ENCODE assay signal across 10 cellular contexts in genomic region chr7:140404565-140405080, GRCh38. TPM values are rescaled to one million over a fixed set of nuclear protein-coding genes. Genes with fewer than 3 reads are reported as not detected.
DNase-seq lines count a peak whose midpoint lies in the region; ATAC-seq and TF ChIP-seq lines count a peak whose summit lies in the region.
"Had no signal": no experiment of that assay in that cellular context is flagged by ENCODE, and none has a peak within 500 bp of the region (broad histone marks: within the 10 kb centered on the region; RNA-seq: fewer than 3 reads in every experiment).

No MANE protein-coding gene starts in this region.

- intact Hi-C loops in thyroid gland (cut with DNase I), result no loop called here

- ATAC-seq in activated T-cell treated with anti-CD3 and anti-CD28 coated beads, Interleukin-2, amount 50 U/mL, for 72 hours (replicated peaks in 1 of 2), result no peak
- ATAC-seq in WTC11 (no peak), GM21723 (IDR thresholded peaks at IDR 0.05; ENCODE audit: unreplicated experiment) (no peak)

- WGBS in thyroid gland, 2 donors, result 12 to 25% methylated on average over 3 of the region's 3 CpGs

- H3K9me3 ChIP-seq in iPS-18c (ENCODE audit: control insufficient read depth, insufficient read depth, low read length) (no peaks in the 10 kb centered on the region), thyroid gland (no peaks in the 10 kb centered on the region)
- H3K9me3 ChIP-seq: tibial nerve had no signal

- H3K27me3 ChIP-seq in thyroid gland, result no peaks in the 10 kb centered on the region

- H3K27ac Mint-ChIP-seq in activated T-cell treated with anti-CD3 and anti-CD28 coated beads, Interleukin-2, amount 50 U/mL, for 72 hours, result peak overlapping the region; percentile 96
- H3K27ac Mint-ChIP-seq in WTC11, result peak overlapping the region; percentile 82

- POLR2A ChIA-PET in WTC11 (lab: Charles Lee), result interaction anchor here (0.6 kb wide), 1 partner anchor 46 kb away, joined by 3 read pairs; no protein-coding TSS in a partner anchor

- TF ChIP-seq CTCF in WTC11 (IDR thresholded peaks at IDR 0.05) (no peak), thyroid gland (IDR thresholded peaks at IDR 0.05) (no peak)

- peaks cover 43% of the 10 kb centered on the region for H3K4me1 Mint-ChIP-seq in activated T-cell treated with anti-CD3 and anti-CD28 coated beads, Interleukin-2, amount 50 U/mL, for 72 hours (ENCODE audit: low read depth)
- peaks cover 27% of the 10 kb centered on the region for H3K4me1 Mint-ChIP-seq in WTC11

- H3K4me3 Mint-ChIP-seq in activated T-cell treated with anti-CD3 and anti-CD28 coated beads, Interleukin-2, amount 50 U/mL, for 72 hours, result peak overlapping the region; percentile 97 to 99
- H3K4me3 Mint-ChIP-seq in WTC11, result peak overlapping the region; percentile 86

- CTCF ChIA-PET in WTC11 (lab: Charles Lee), result no interaction called here

- no peaks in the 10 kb centered on the region for H3K27me3 Mint-ChIP-seq in activated T-cell treated with anti-CD3 and anti-CD28 coated beads, Interleukin-2, amount 50 U/mL, for 72 hours (ENCODE audit: low read depth)
- no peaks in the 10 kb centered on the region for H3K27me3 Mint-ChIP-seq in WTC11 (ENCODE audit: low read depth)

- H3K4me3 ChIP-seq in iPS-18c (ENCODE audit: insufficient read depth, low read depth, low read length) (peak overlapping the region; percentile 64; the same call in 1 of the 2 replicates), thyroid gland (replicated peaks in 1 of 3) (peak overlapping the region in 2 of 3 donors; percentile 29 to 57)

- no peak for TF ChIP-seq POLR2A in thyroid gland (IDR thresholded peaks at IDR 0.05)

- peak overlapping the region in 2 of 3 donors; percentile 85 to 90 for H3K27ac ChIP-seq in thyroid gland

- no peaks in the 10 kb centered on the region for H3K36me3 ChIP-seq in thyroid gland
- H3K36me3 ChIP-seq: tibial nerve had no signal

- peaks cover 10 to 14% of the 10 kb centered on the region in 2 donors for H3K36me3 Mint-ChIP-seq in activated T-cell treated with anti-CD3 and anti-CD28 coated beads, Interleukin-2, amount 50 U/mL, for 72 hours (ENCODE audit: insufficient read depth in 2 of 2)
- H3K36me3 Mint-ChIP-seq in WTC11, result peaks cover 16% of the 10 kb centered on the region

- peaks cover 6 to 8% of the 10 kb centered on the region in 2 donors for H3K4me1 ChIP-seq in thyroid gland
- H3K4me1 ChIP-seq: tibial nerve had no signal

- no peak for DNase-seq in activated T-cell treated with anti-CD3 and anti-CD28 coated beads, Interleukin-2, amount 50 U/mL, for 72 hours
- DNase-seq in activated T-cell treated with anti-CD3 and anti-CD28 coated beads for 4 hours (no peak), WTC11 (ENCODE audit: low spot score) (no peak), thyroid gland (peak in 1 of 2 donors; percentile 32), epidermal melanocyte (ENCODE audit: insufficient read length, low spot score) (no peak)
- DNase-seq in activated effector memory CD4-positive, alpha-beta T cell treated with anti-CD3 and anti-CD28 coated beads, Interleukin-2, amount 50 U/mL, for 16 hours, result no peak

- H3K9me3 Mint-ChIP-seq in activated T-cell treated with anti-CD3 and anti-CD28 coated beads, Interleukin-2, amount 50 U/mL, for 72 hours, result no peaks in the 10 kb centered on the region
- H3K9me3 Mint-ChIP-seq in WTC11, result 0 out of 2 replicates have a peak, but pooled peaks cover 4% of the 10 kb centered on the region

TF ChIP-seq in WTC11, 78 proteins besides CTCF, POLR2A, EP300 and RAD21:
- no peak for TF ChIP-seq GABPB1 (CRISPR knock-in tag; IDR thresholded peaks at IDR 0.05)
- TF ChIP-seq, protein P1, sequence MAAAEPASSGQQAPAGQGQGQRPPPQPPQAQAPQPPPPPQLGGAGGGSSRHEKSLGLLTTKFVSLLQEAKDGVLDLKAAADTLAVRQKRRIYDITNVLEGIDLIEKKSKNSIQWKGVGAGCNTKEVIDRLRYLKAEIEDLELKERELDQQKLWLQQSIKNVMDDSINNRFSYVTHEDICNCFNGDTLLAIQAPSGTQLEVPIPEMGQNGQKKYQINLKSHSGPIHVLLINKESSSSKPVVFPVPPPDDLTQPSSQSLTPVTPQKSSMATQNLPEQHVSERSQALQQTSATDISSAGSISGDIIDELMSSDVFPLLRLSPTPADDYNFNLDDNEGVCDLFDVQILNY (CRISPR knock-in tag; IDR thresholded peaks at IDR 0.05), result 0 out of 2 replicates have a peak, but pooled peaks have one; percentile 3
TF ChIP-seq in WTC11: peak in this region for 1.

RNA-seq across cellular contexts. Expression of gene RAB19, which starts 0.8 kb away (rescaled TPM):
- total RNA-seq in activated T-cell treated with anti-CD3 and anti-CD28 coated beads, Interleukin-2, amount 50 U/mL, for 72 hours, result 10 to 100 TPM; 13.7 to 17.5 TPM
- total RNA-seq in WTC11 (2021) (10.8 to 13.9 TPM (median 13.6 TPM) in 3 replicates), thyroid gland (10 to 100 TPM in 3 of 4 donors, 1 to 10 TPM in 1; 9.7 to 45.5 (median 17.2) TPM)
- total RNA-seq: fibroblast of villous mesenchyme, tibial nerve had no signal

RNA-seq across cellular contexts. Expression of gene SLC37A3, which starts 6.3 kb away (rescaled TPM):
- 10 to 100 TPM; 54.0 to 77.7 TPM for total RNA-seq in activated T-cell treated with anti-CD3 and anti-CD28 coated beads, Interleukin-2, amount 50 U/mL, for 72 hours
- 48.2 to 54.8 TPM (median 48.7 TPM) in 3 replicates for total RNA-seq in WTC11 (2021)
- total RNA-seq in thyroid gland, result 100 to 1,000 TPM in 2 of 4 donors, 10 to 100 TPM in 2; 71.9 to 123 (median 86.9) TPM
